Comparison of ENCODE assay signal across 14 cellular contexts in genomic region chr12:90828621-90829020, GRCh38.
"Had no signal": no experiment of that assay in that cellular context is flagged by ENCODE, and none has a peak within 500 bp of the region (broad histone marks: within the 10 kb centered on the region; RNA-seq: fewer than 3 reads in every experiment).

No MANE protein-coding gene starts in this region.

- DNase-seq: effector CD4-positive, alpha-beta T cell; endodermal cell; erythroblast; foreskin keratinocyte; kidney; naive thymus-derived CD8-positive, alpha-beta T cell; psoas muscle; retina; right lobe of liver; stimulated activated CD4-positive, alpha-beta T cell treated with anti-CD3 and anti-CD28 coated beads, Interleukin-4, amount 100 ng/mL, for 24 hours; tibial artery; upper lobe of left lung; uterus had no signal

- ATAC-seq: foreskin keratinocyte; naive thymus-derived CD8-positive, alpha-beta T cell; psoas muscle; stimulated activated memory B cell treated with anti-CD40 and anti-IgM and Interleukin-4, amounts not matched to agents 10 μg/mL and 1 μg/mL and 100 μg/mL, for 72 hours had no signal
